In the genomic region with DNA sequence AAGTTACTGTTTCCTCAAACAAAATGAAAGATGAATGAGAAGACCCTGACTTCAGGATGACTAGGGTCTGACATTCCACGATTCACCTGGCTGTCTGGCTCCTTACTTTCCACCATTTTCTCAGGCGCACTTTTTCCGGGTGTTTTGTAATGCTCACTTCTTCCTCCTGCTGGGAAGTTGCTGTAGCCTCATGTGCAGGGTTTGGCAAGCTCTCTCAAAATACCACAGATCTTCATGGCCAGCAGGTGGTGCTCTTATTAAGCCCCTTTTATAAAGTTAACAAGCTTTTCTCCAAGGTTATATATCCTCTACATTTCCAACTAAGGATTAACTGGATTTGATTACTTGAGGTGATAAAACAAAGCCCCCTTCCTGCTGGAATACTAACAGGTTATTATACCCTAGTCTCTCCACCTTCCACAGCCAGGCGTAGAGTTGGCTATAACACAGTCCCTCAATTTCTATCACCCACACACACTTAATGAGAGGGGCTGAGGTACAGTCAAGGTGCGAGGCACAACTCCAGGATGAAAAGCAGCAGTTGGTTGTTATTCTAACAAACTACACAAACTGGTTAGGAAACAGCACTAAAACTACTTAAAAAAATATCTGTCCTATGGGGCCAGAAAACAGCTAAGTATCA, we compare ENCODE assay signal across 8 cellular contexts. TPM values are rescaled to one million over a fixed set of nuclear protein-coding genes. Genes with fewer than 3 reads are reported as not detected.
DNase-seq lines count a peak whose midpoint lies in the region; ATAC-seq and TF ChIP-seq lines count a peak whose summit lies in the region.

No MANE protein-coding gene starts in this region.

- POLR2A ChIA-PET in activated CD8-positive, alpha-beta T cell treated with anti-CD3 and anti-CD28 coated beads for 36 hours (lab: Charles Lee), result interaction anchor here (0.9 to 2.1 kb wide), 3 partner anchors 12 to 149 kb away, joined by 3 to 7 read pairs (median 3); a partner anchor contains a TSS

- peaks cover 57% of the 10 kb centered on the region for H3K36me3 Mint-ChIP-seq in activated CD8-positive, alpha-beta T cell treated with anti-CD3 and anti-CD28 coated beads for 36 hours (ENCODE audit: low read depth)

- no peak overlapping the region for H3K4me3 Mint-ChIP-seq in activated CD8-positive, alpha-beta T cell treated with anti-CD3 and anti-CD28 coated beads for 36 hours

- no peaks in the 10 kb centered on the region for H3K27me3 Mint-ChIP-seq in activated CD8-positive, alpha-beta T cell treated with anti-CD3 and anti-CD28 coated beads for 36 hours

- peak; percentile 71 for DNase-seq in BE2C
- peak; percentile 88 for DNase-seq in HCEC 1CT
- DNase-seq in NCI-H526 (lab: John Stamatoyannopoulos, UW), result peak; percentile 80 to 89
- peak; percentile 75 for DNase-seq in activated CD8-positive, alpha-beta T cell treated with anti-CD3 and anti-CD28 coated beads for 36 hours
- peak; percentile 89 for DNase-seq in myocyte (ENCODE audit: low read depth)
- peak; percentile 82 for DNase-seq in stromal cell of bone marrow (ENCODE audit: low read depth)

- no peaks in the 10 kb centered on the region for H3K9me3 Mint-ChIP-seq in activated CD8-positive, alpha-beta T cell treated with anti-CD3 and anti-CD28 coated beads for 36 hours

- intact Hi-C loops in activated CD8-positive, alpha-beta T cell treated with anti-CD3 and anti-CD28 coated beads for 36 hours (cut with micrococcal nuclease), result loop anchor here (10.0 kb wide), 1 partner anchor 50 kb away; no protein-coding TSS in a partner anchor

- no peaks in the 10 kb centered on the region for H3K9me3 ChIP-seq in BE2C

- H3K27me3 ChIP-seq in BE2C, result no peaks in the 10 kb centered on the region

- peak; percentile 91 for TF ChIP-seq CTCF in BE2C (IDR thresholded peaks at IDR 0.05; ENCODE audit: low read depth, low read length)
- TF ChIP-seq CTCF in activated CD8-positive, alpha-beta T cell treated with anti-CD3 and anti-CD28 coated beads for 36 hours (IDR thresholded peaks at IDR 0.05), result peak; percentile 76

- ATAC-seq in activated CD8-positive, alpha-beta T cell treated with anti-CD3 and anti-CD28 coated beads for 36 hours, result peak; percentile 52
- peak; percentile 73 for ATAC-seq in esophagus mucosa
- no peak for ATAC-seq in GM18519 (IDR thresholded peaks at IDR 0.05; ENCODE audit: low FRiP score, unreplicated experiment)

- H3K4me1 Mint-ChIP-seq in activated CD8-positive, alpha-beta T cell treated with anti-CD3 and anti-CD28 coated beads for 36 hours (ENCODE audit: low read depth), result peaks cover 31% of the 10 kb centered on the region

- peaks cover 63% of the 10 kb centered on the region for H3K36me3 ChIP-seq in BE2C

- H3K4me3 ChIP-seq in BE2C (ENCODE audit: low read depth, low read length), result no peak overlapping the region

- H3K4me1 ChIP-seq in BE2C, result no peaks in the 10 kb centered on the region

- CTCF ChIA-PET in activated CD8-positive, alpha-beta T cell treated with anti-CD3 and anti-CD28 coated beads for 36 hours (lab: Charles Lee), result interaction anchor here (0.7 to 5.0 kb wide), 43 partner anchors 9 to 242 kb away, joined by 3 to 46 read pairs (median 6); a partner anchor contains a TSS

- peak overlapping the region; percentile 71 for H3K27ac Mint-ChIP-seq in activated CD8-positive, alpha-beta T cell treated with anti-CD3 and anti-CD28 coated beads for 36 hours

RNA-seq across cellular contexts. Expression of a gene that starts 45.4 kb away (rescaled TPM):
- not detected for polyA plus RNA-seq in BE2C (2012; ENCODE audit: insufficient read depth, insufficient read length, low read depth)
- not detected for total RNA-seq in activated CD8-positive, alpha-beta T cell treated with anti-CD3 and anti-CD28 coated beads for 36 hours
- total RNA-seq in esophagus mucosa (not detected), myocyte (not detected in 2 replicates)
- polyA plus RNA-seq in myocyte (2012), result not detected
